In the genomic region with DNA sequence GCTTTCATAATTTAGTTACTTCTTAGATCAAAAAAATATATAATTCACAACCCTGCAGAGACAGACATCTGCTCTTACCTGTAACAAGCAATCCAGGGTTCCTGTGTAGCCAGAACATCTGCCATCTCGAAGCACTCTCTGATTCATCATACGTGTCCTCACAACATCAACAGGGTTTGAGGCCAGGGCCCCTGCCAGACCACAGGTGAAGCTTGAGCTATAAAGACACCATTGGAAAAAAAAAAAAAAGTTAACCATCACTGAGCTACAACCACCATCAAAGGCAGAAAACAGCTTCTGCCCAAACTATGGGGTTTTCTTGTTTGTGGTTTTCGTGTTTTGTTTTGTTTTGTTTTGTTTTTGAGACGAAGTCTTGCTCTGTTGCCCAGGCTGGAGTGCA, we compare ENCODE assay signal across 12 cellular contexts. TPM values are rescaled to one million over a fixed set of nuclear protein-coding genes. Genes with fewer than 3 reads are reported as not detected.
DNase-seq lines count a peak whose midpoint lies in the region; FAIRE-seq and TF ChIP-seq lines count a peak whose summit lies in the region.
"Had no signal": no experiment of that assay in that cellular context is flagged by ENCODE, and none has a peak within 500 bp of the region (broad histone marks: within the 10 kb centered on the region; RNA-seq: fewer than 3 reads in every experiment).

No MANE protein-coding gene starts in this region.

- no peaks in the 10 kb centered on the region for H3K9me3 ChIP-seq in CD8-positive, alpha-beta memory T cell (ENCODE audit: low read length)
- H3K9me3 ChIP-seq in endothelial cell of umbilical vein (replicated peaks; ENCODE audit: control insufficient read depth, insufficient read depth, low read length): no peaks in the 10 kb centered on the region

- BruUV-seq in endothelial cell of umbilical vein (replicated peaks; lab: Mats Ljungman, UMichigan): no TSS peak

- peak overlapping the region; percentile 71 to 92 (median 86) for H3K27ac Mint-ChIP-seq in CD8-positive, alpha-beta memory T cell
- H3K27ac Mint-ChIP-seq: type B pancreatic cell had no signal

- H3K27ac ChIP-seq in CD8-positive, alpha-beta memory T cell (ENCODE audit: low read depth, low read length): no peak overlapping the region
- H3K27ac ChIP-seq in endothelial cell of umbilical vein (ENCODE audit: insufficient read depth, low read depth, low read length): no peak overlapping the region

- no peaks in the 10 kb centered on the region for H4K20me1 ChIP-seq in endothelial cell of umbilical vein (replicated peaks; ENCODE audit: control insufficient read depth, extremely low read depth, insufficient read depth, low read length)

- H3K27me3 Mint-ChIP-seq in CD8-positive, alpha-beta memory T cell: no peaks in the 10 kb centered on the region
- H3K27me3 Mint-ChIP-seq: naive B cell, type B pancreatic cell had no signal

- H3K36me3 ChIP-seq in CD8-positive, alpha-beta memory T cell (ENCODE audit: insufficient read depth, low read length): peaks cover 4% of the 10 kb centered on the region
- peaks cover 5 to 12% of the 10 kb centered on the region in 2 experiments for H3K36me3 ChIP-seq in endothelial cell of umbilical vein (ENCODE audit: control insufficient read depth in 2 of 2, extremely low read depth in 1 of 2, insufficient read depth in 2 of 2, low read length in 2 of 2)

- FAIRE-seq in endothelial cell of umbilical vein (lab: Jason Lieb, UNC): peak; percentile 38

- no peak overlapping the region for H3K9ac ChIP-seq in endothelial cell of umbilical vein (replicated peaks; ENCODE audit: extremely low read depth, insufficient read depth, low read length)

- H3K9me3 Mint-ChIP-seq in CD8-positive, alpha-beta memory T cell: no peaks in the 10 kb centered on the region
- H3K9me3 Mint-ChIP-seq: naive B cell, type B pancreatic cell had no signal

- no peak overlapping the region for H3K4me2 ChIP-seq in endothelial cell of umbilical vein (ENCODE audit: insufficient read depth, low read length)

- H3K4me3 Mint-ChIP-seq in CD8-positive, alpha-beta memory T cell: peak overlapping the region in 6 of 7 donors; percentile 9 to 70 (median 34)
- H3K4me3 Mint-ChIP-seq: naive B cell, type B pancreatic cell had no signal

- intact Hi-C loops in endothelial cell of umbilical vein (cut with micrococcal nuclease): no loop called here
- intact Hi-C loops in head of caudate nucleus (cut with DNase I): no loop called here

- peaks cover 49 to 70% (median 67%) of the 10 kb centered on the region in 3 donors for H3K4me1 Mint-ChIP-seq in CD8-positive, alpha-beta memory T cell

- POLR2A ChIA-PET in CD8-positive, alpha-beta memory T cell (lab: Charles Lee): interaction anchor here (0.6 to 2.6 kb wide), 5 partner anchors 12 to 66 kb away, joined by 3 to 20 read pairs (median 3); partner anchors contain the start of genes COG3, SLC25A30 and TPT1
- POLR2A ChIA-PET in endothelial cell of umbilical vein (lab: Charles Lee): no interaction called here

- peak; percentile 6 to 83 (median 27) for DNase-seq in CD8-positive, alpha-beta memory T cell
- DNase-seq in SW480 (ENCODE audit: low spot score) (peak; percentile 20), activated T-helper 1 cell treated with Interleukin-2 at 50 U/mL for 16 hours (ENCODE audit: low read depth) (peak; percentile 16), endothelial cell of umbilical vein (ENCODE audit: low read depth, low spot score) (no peak), GM19240 (ENCODE audit: insufficient read length, low spot score) (no peak), DMS153 (lab: John Stamatoyannopoulos, UW) (no peak), head of caudate nucleus (no peak)
- DNase-seq: C1 segment of cervical spinal cord, naive B cell, NCI-H774, Right ventricle myocardium superior had no signal

- H3K36me3 Mint-ChIP-seq in CD8-positive, alpha-beta memory T cell: peaks cover 4 to 78% (median 28%) of the 10 kb centered on the region in 3 donors

- no peak overlapping the region for H3K4me3 ChIP-seq in CD8-positive, alpha-beta memory T cell (ENCODE audit: low read length)
- H3K4me3 ChIP-seq in endothelial cell of umbilical vein (replicated peaks in 1 of 3; ENCODE audit: insufficient read depth in 1 of 3, low read depth in 1 of 3, low read length in 3 of 3): no peak overlapping the region

- no peak for TF ChIP-seq CTCF in endothelial cell of umbilical vein (IDR thresholded peaks at IDR 0.05; ENCODE audit: extremely low read depth in 1 of 2, insufficient read depth in 1 of 2, low read depth in 1 of 2, low read length in 2 of 2)

- no peak for TF ChIP-seq POLR2A in endothelial cell of umbilical vein (IDR thresholded peaks at IDR 0.05; ENCODE audit: low read depth, low read length)

- peaks cover 30% of the 10 kb centered on the region for H3K4me1 ChIP-seq in CD8-positive, alpha-beta memory T cell (ENCODE audit: insufficient read depth, low read length)
- peaks cover 45% of the 10 kb centered on the region for H3K4me1 ChIP-seq in endothelial cell of umbilical vein (ENCODE audit: control insufficient read depth, extremely low read depth, insufficient read depth, low read length)

- H3K9me1 ChIP-seq in endothelial cell of umbilical vein (replicated peaks; ENCODE audit: control insufficient read depth, extremely low read depth, insufficient read depth, low read length): no peaks in the 10 kb centered on the region

- no peak overlapping the region for H2AFZ ChIP-seq in endothelial cell of umbilical vein (ENCODE audit: low read depth, low read length)

- CTCF ChIA-PET in CD8-positive, alpha-beta memory T cell (lab: Charles Lee): interaction anchor here (1.1 to 1.6 kb wide), 4 partner anchors 12 to 58 kb away, joined by 3 to 8 read pairs (median 4); partner anchors contain the start of gene TPT1
- CTCF ChIA-PET in endothelial cell of umbilical vein (lab: Charles Lee): interaction anchor here (0.8 to 2.8 kb wide), 5 partner anchors 11 to 92 kb away, joined by 3 to 22 read pairs (median 4); no protein-coding TSS in a partner anchor

- H3K27me3 ChIP-seq in CD8-positive, alpha-beta memory T cell (ENCODE audit: insufficient read depth, low read length, poor library complexity, severe bottlenecking): no peaks in the 10 kb centered on the region
- H3K27me3 ChIP-seq in endothelial cell of umbilical vein (ENCODE audit: control insufficient read depth in 2 of 2, insufficient read depth in 2 of 2, low read length in 2 of 2): no peaks in the 10 kb centered on the region

- dilution Hi-C loops in endothelial cell of umbilical vein (cut with MboI; ENCODE audit: extremely low pct_ligation_motif_present, low sequenced_read_pairs): no loop called here

- no peaks in the 10 kb centered on the region for H3K79me2 ChIP-seq in endothelial cell of umbilical vein (ENCODE audit: control insufficient read depth, insufficient read depth, low read length)

TF ChIP-seq in endothelial cell of umbilical vein, 7 proteins besides CTCF, POLR2A, EP300 and RAD21:
- no peak for TF ChIP-seq MAX (IDR thresholded peaks at IDR 0.05; ENCODE audit: insufficient read depth, insufficient read length)
- TF ChIP-seq FOS (IDR thresholded peaks at IDR 0.05; ENCODE audit: borderline replicate concordance, insufficient read depth, low read length): no peak
- no peak for TF ChIP-seq JUN (IDR thresholded peaks at IDR 0.05; ENCODE audit: borderline replicate concordance, insufficient read depth, insufficient read length, low read depth)
- no peak for TF ChIP-seq POLR2AphosphoS5 (IDR thresholded peaks at IDR 0.05; ENCODE audit: insufficient read depth, low read depth, low read length)
- TF ChIP-seq EZH2 (IDR thresholded peaks at IDR 0.05; ENCODE audit: borderline replicate concordance, low read depth, low read length, severe bottlenecking): no peak
- no peak for TF ChIP-seq MYC (IDR thresholded peaks at IDR 0.05; ENCODE audit: low read depth, low read length)
- TF ChIP-seq GATA2 (IDR thresholded peaks at IDR 0.05; ENCODE audit: insufficient read depth, insufficient read length, low read depth, low read length): no peak

RNA-seq across cellular contexts. Expression of gene SLC25A30, which starts 19.3 kb away (rescaled TPM):
- total RNA-seq in CD8-positive, alpha-beta memory T cell: 10 to 100 TPM; 27.2 to 29.8 TPM
- polyA plus RNA-seq in CD8-positive, alpha-beta memory T cell: 1.7 TPM
- 27.0 and 28.9 TPM in 2 replicates for total RNA-seq in endothelial cell of umbilical vein
- polyA plus RNA-seq in endothelial cell of umbilical vein: 12.2 and 13.3 TPM in 2 replicates
- 17.4 and 20.2 TPM in 2 replicates for polyA plus RNA-seq in endothelial cell of umbilical vein (2011; cell fraction: cytosol; rRNA removed)
- polyA plus RNA-seq in endothelial cell of umbilical vein (2011; cell fraction: nucleus; rRNA removed): 16.2 and 17.8 TPM in 2 replicates
- polyA plus RNA-seq in endothelial cell of umbilical vein (2012): 20.2 and 20.7 TPM in 2 replicates
- 42.0 and 79.3 TPM in 2 replicates for polyA minus RNA-seq in endothelial cell of umbilical vein
- 1.2 TPM for polyA minus RNA-seq in endothelial cell of umbilical vein (2011; cell fraction: cytosol; rRNA and poly(A)+ RNA removed)
- polyA minus RNA-seq in endothelial cell of umbilical vein (2011; cell fraction: nucleus; rRNA and poly(A)+ RNA removed): 12.0 and 12.2 TPM in 2 replicates

RNA-seq across cellular contexts. Expression of gene TPT1, which starts 57.9 kb away (rescaled TPM):
- 1,000 to 10,000 TPM; 3,313 to 3,378 TPM for total RNA-seq in CD8-positive, alpha-beta memory T cell
- polyA plus RNA-seq in CD8-positive, alpha-beta memory T cell: 2,788 TPM
- 2,923 and 2,993 TPM in 2 replicates for total RNA-seq in endothelial cell of umbilical vein
- polyA plus RNA-seq in endothelial cell of umbilical vein: 2,609 and 4,330 TPM in 2 replicates
- polyA plus RNA-seq in endothelial cell of umbilical vein (2011; cell fraction: cytosol; rRNA removed): 5,317 and 5,445 TPM in 2 replicates
- 1,147 and 1,337 TPM in 2 replicates for polyA plus RNA-seq in endothelial cell of umbilical vein (2011; cell fraction: nucleus; rRNA removed)
- polyA plus RNA-seq in endothelial cell of umbilical vein (2012): 3,997 and 5,832 TPM in 2 replicates
- 1,207 and 1,277 TPM in 2 replicates for polyA minus RNA-seq in endothelial cell of umbilical vein
- 730 TPM for polyA minus RNA-seq in endothelial cell of umbilical vein (2011; cell fraction: cytosol; rRNA and poly(A)+ RNA removed)
- polyA minus RNA-seq in endothelial cell of umbilical vein (2011; cell fraction: nucleus; rRNA and poly(A)+ RNA removed): 313 and 319 TPM in 2 replicates

Comparison
In these comparisons a context has a peak if more than half of its experiments do, and no peak if none do; other contexts are left out.
1. DNase-seq: peak in CD8-positive, alpha-beta memory T cell (5 of 5), SW480 (single experiment) and activated T-helper 1 cell treated with Interleukin-2 at 50 U/mL for 16 hours (single experiment); none in endothelial cell of umbilical vein (single experiment), GM19240 (single experiment), DMS153 (single experiment) and head of caudate nucleus (0 of 42).